Comparison of ENCODE assay signal across 8 cellular contexts in genomic region chr18:50287441-50288347, GRCh38.
DNase-seq lines count a peak whose midpoint lies in the region; ATAC-seq lines count a peak whose summit lies in the region.

Gene CXXC1 (minus strand): TSS chr18:50287692. CDS start chr18:50287589, 103 bp downstream.

- ATAC-seq in GM19025 (IDR thresholded peaks at IDR 0.05; ENCODE audit: low read depth, unreplicated experiment) (peak; percentile 94), HG03342 (IDR thresholded peaks at IDR 0.05; ENCODE audit: unreplicated experiment) (peak; percentile 86)

- peak; percentile 94 for DNase-seq in AG20443 (ENCODE audit: low spot score)
- DNase-seq in NCI-H345 treated with DMSO at 0.1 percent for 48 hours (lab: John Stamatoyannopoulos, UW; ENCODE audit: unreplicated experiment): peak; percentile 99
- DNase-seq in activated CD4-positive, CD25-positive, alpha-beta regulatory T cell (lab: John Stamatoyannopoulos, UW): peak; percentile 92 to 96 (median 96)
- peak; percentile 98 for DNase-seq in central memory CD4-positive, alpha-beta T cell
- peak; percentile 100 for DNase-seq in iris pigment epithelial cell (ENCODE audit: low read depth)
- peak; percentile 92 to 97 for DNase-seq in stimulated activated CD4-positive, alpha-beta T cell treated with anti-CD3 and anti-CD28 coated beads, Interleukin-12 subunit alpha, Interleukin-12 subunit beta, amount 100 ng/mL, for 24 hours (ENCODE audit: low read depth in 2 of 2)

Comparison
In these comparisons a context has a peak if more than half of its experiments do, and no peak if none do; other contexts are left out.
1. Peak in every context shown above with its lines: DNase-seq and ATAC-seq.